Comparison of ENCODE assay signal across 22 cellular contexts in genomic region chr2:47620717-47621437, GRCh38. TPM values are rescaled to one million over a fixed set of nuclear protein-coding genes. Genes with fewer than 3 reads are reported as not detected.
DNase-seq lines count a peak whose midpoint lies in the region; ATAC-seq, FAIRE-seq and TF ChIP-seq lines count a peak whose summit lies in the region.
"Had no signal": no experiment of that assay in that cellular context is flagged by ENCODE, and none has a peak within 500 bp of the region (broad histone marks: within the 10 kb centered on the region; RNA-seq: fewer than 3 reads in every experiment).

No MANE protein-coding gene starts in this region.

- ATAC-seq in stimulated activated effector memory CD8-positive, alpha-beta T cell treated with anti-CD3 and anti-CD28 coated beads, Interleukin-12 subunit alpha, Interleukin-12 subunit beta, amount 100 ng/mL, for 72 hours, result peak; percentile 33
- ATAC-seq: CD8-positive, alpha-beta T cell had no signal

- no peaks in the 10 kb centered on the region for H3K9me3 ChIP-seq in astrocyte (ENCODE audit: insufficient read depth, low read depth, low read length)
- H3K9me3 ChIP-seq: Caco-2 had no signal

- H3K4me1 Mint-ChIP-seq in astrocyte (ENCODE audit: low read depth, unreplicated experiment) (peaks cover 7% of the 10 kb centered on the region), nephron progenitor cell (peaks cover 47% of the 10 kb centered on the region)
- H3K4me1 Mint-ChIP-seq in stimulated activated effector memory CD8-positive, alpha-beta T cell treated with anti-CD3 and anti-CD28 coated beads, Interleukin-12 subunit alpha, Interleukin-12 subunit beta, amount 100 ng/mL, for 72 hours, result no peaks in the 10 kb centered on the region

- H3K27me3 Mint-ChIP-seq in astrocyte (ENCODE audit: low read depth, unreplicated experiment) (peaks cover 3% of the 10 kb centered on the region), nephron progenitor cell (ENCODE audit: low read depth, poor library complexity) (peaks cover 21% of the 10 kb centered on the region)
- H3K27me3 Mint-ChIP-seq: B cell, IgD-negative memory B cell had no signal

- no peak for FAIRE-seq in astrocyte (lab: Jason Lieb, UNC)

- no peaks in the 10 kb centered on the region for H4K20me1 ChIP-seq in astrocyte (ENCODE audit: insufficient read depth, low read length)

- H3K79me2 ChIP-seq in astrocyte (ENCODE audit: insufficient read depth, low read length), result no peaks in the 10 kb centered on the region

- H3K36me3 Mint-ChIP-seq in astrocyte (ENCODE audit: low read depth, unreplicated experiment) (no peaks in the 10 kb centered on the region), nephron progenitor cell (ENCODE audit: low read depth) (peaks cover 4% of the 10 kb centered on the region)
- H3K36me3 Mint-ChIP-seq in stimulated activated effector memory CD8-positive, alpha-beta T cell treated with anti-CD3 and anti-CD28 coated beads, Interleukin-12 subunit alpha, Interleukin-12 subunit beta, amount 100 ng/mL, for 72 hours, result no peaks in the 10 kb centered on the region
- H3K36me3 Mint-ChIP-seq: CD8-positive, alpha-beta T cell; IgD-negative memory B cell had no signal

- no peak overlapping the region for H2AFZ ChIP-seq in astrocyte (ENCODE audit: low read depth, low read length)

- H3K4me1 ChIP-seq in astrocyte (ENCODE audit: insufficient read depth, low read length), result no peaks in the 10 kb centered on the region
- H3K4me1 ChIP-seq: Caco-2 had no signal

- no peak overlapping the region for H3K4me2 ChIP-seq in astrocyte (ENCODE audit: low read length)

- H3K4me3 ChIP-seq in astrocyte (ENCODE audit: insufficient read depth, low read depth, low read length), result no peak overlapping the region

- peak overlapping the region; percentile 26 for H3K27ac Mint-ChIP-seq in astrocyte (ENCODE audit: unreplicated experiment)
- H3K27ac Mint-ChIP-seq in nephron progenitor cell, result peak overlapping the region; percentile 43
- H3K27ac Mint-ChIP-seq in stimulated activated effector memory CD8-positive, alpha-beta T cell treated with anti-CD3 and anti-CD28 coated beads, Interleukin-12 subunit alpha, Interleukin-12 subunit beta, amount 100 ng/mL, for 72 hours, result no peak overlapping the region
- H3K27ac Mint-ChIP-seq: B cell; CD8-positive, alpha-beta T cell had no signal

- no peak overlapping the region for H3K9ac ChIP-seq in astrocyte (ENCODE audit: low read length)

- H3K27ac ChIP-seq in astrocyte (ENCODE audit: low read depth, low read length), result no peak overlapping the region
- H3K27ac ChIP-seq: C4-2B had no signal

- peaks cover 2% of the 10 kb centered on the region for H3K27me3 ChIP-seq in astrocyte (ENCODE audit: insufficient read depth, low read length)

- TF ChIP-seq CTCF in astrocyte (IDR thresholded peaks at IDR 0.05; ENCODE audit: insufficient read depth, low read depth, low read length) (no peak), nephron progenitor cell (IDR thresholded peaks at IDR 0.05) (no peak)

- no peaks in the 10 kb centered on the region for H3K36me3 ChIP-seq in astrocyte (ENCODE audit: insufficient read depth, low read length)

- H3K4me3 Mint-ChIP-seq in astrocyte (ENCODE audit: unreplicated experiment) (no peak overlapping the region), nephron progenitor cell (no peak overlapping the region)
- no peak overlapping the region for H3K4me3 Mint-ChIP-seq in stimulated activated effector memory CD8-positive, alpha-beta T cell treated with anti-CD3 and anti-CD28 coated beads, Interleukin-12 subunit alpha, Interleukin-12 subunit beta, amount 100 ng/mL, for 72 hours
- H3K4me3 Mint-ChIP-seq: B cell; CD8-positive, alpha-beta T cell; IgD-negative memory B cell had no signal

- peak; percentile 40 for DNase-seq in NCI-H2227 (lab: John Stamatoyannopoulos, UW; ENCODE audit: unreplicated experiment)
- no peak for DNase-seq in astrocyte (ENCODE audit: low read depth)
- no peak for DNase-seq in nephron progenitor cell
- DNase-seq in stimulated activated effector memory CD8-positive, alpha-beta T cell treated with anti-CD3 and anti-CD28 coated beads, Interleukin-12 subunit alpha, Interleukin-12 subunit beta, amount 100 ng/mL, for 72 hours (ENCODE audit: low spot score in 2 of 2), result no peak
- DNase-seq in effector CD8-positive, alpha-beta T cell (lab: John Stamatoyannopoulos, UW), result no peak
- no peak for DNase-seq in NCI-H128 (lab: John Stamatoyannopoulos, UW; ENCODE audit: unreplicated experiment)
- no peak for DNase-seq in central memory CD4-positive, alpha-beta T cell
- DNase-seq: Caco-2; CD8-positive, alpha-beta T cell; NCI-H1092 treated with DMSO at 0.1 percent for 48 hours; NCI-H1436 treated with DMSO at 0.1 percent for 48 hours; NCI-H187 treated with DMSO at 0.1 percent for 48 hours; NCI-H2171 treated with DMSO at 0.1 percent for 48 hours; NCI-H446; NCI-H524 treated with DMSO at 0.1 percent for 48 hours; NCI-H774; Right ventricle myocardium superior had no signal

- H3K9me3 Mint-ChIP-seq in astrocyte (ENCODE audit: unreplicated experiment) (no peaks in the 10 kb centered on the region), nephron progenitor cell (peaks cover under 1% of the 10 kb centered on the region)
- no peaks in the 10 kb centered on the region for H3K9me3 Mint-ChIP-seq in stimulated activated effector memory CD8-positive, alpha-beta T cell treated with anti-CD3 and anti-CD28 coated beads, Interleukin-12 subunit alpha, Interleukin-12 subunit beta, amount 100 ng/mL, for 72 hours
- H3K9me3 Mint-ChIP-seq: CD8-positive, alpha-beta T cell; IgD-negative memory B cell had no signal

RNA-seq across cellular contexts. Expression of gene KCNK12, which starts 50.1 kb away (rescaled TPM):
- 0.14 and 0.29 TPM in 2 replicates for total RNA-seq in astrocyte
- total RNA-seq: Caco-2, H4, SK-MEL-5 had no signal
